ENCODE assay signal across 8 cellular contexts in genomic region chr5:173917788-173918786, GRCh38. TPM values are rescaled to one million over a fixed set of nuclear protein-coding genes. Genes with fewer than 3 reads are reported as not detected.
DNase-seq lines count a peak whose midpoint lies in the region; ATAC-seq and TF ChIP-seq lines count a peak whose summit lies in the region.

No MANE protein-coding gene starts in this region.

- 4 to 7% methylated on average over 19 of the region's 19 CpGs for WGBS in aorta, 2 donors

- TF ChIP-seq CTCF in DND-41 (IDR thresholded peaks at IDR 0.05; ENCODE audit: borderline replicate concordance, extremely low read depth, low read length, poor library complexity, severe bottlenecking) (no peak), Panc1 (IDR thresholded peaks at IDR 0.05) (no peak; the same call in 1 of the 2 replicates), parathyroid adenoma (IDR thresholded peaks at IDR 0.05) (no peak)

- POLR2A ChIA-PET in Panc1 (lab: Charles Lee), result no interaction called here

- H3K27ac ChIP-seq in DND-41 (ENCODE audit: low read length), result peak overlapping the region; percentile 84
- peak overlapping the region; percentile 99 for H3K27ac ChIP-seq in Panc1 (ENCODE audit: low read length)
- peak overlapping the region; percentile 73 for H3K27ac ChIP-seq in parathyroid adenoma
- peak overlapping the region in 1 of 2 donors; percentile 94 for H3K27ac ChIP-seq in aorta (ENCODE audit: low read depth in 1 of 2, low read length in 2 of 2)

- H4K20me1 ChIP-seq in DND-41 (ENCODE audit: insufficient read depth, low read length), result no peaks in the 10 kb centered on the region

- TSS peak; percentile 85 for BruUV-seq in Panc1 (replicated peaks; lab: Mats Ljungman, UMichigan)

- ATAC-seq in DND-41 (ENCODE audit: insufficient read depth, low read depth), result peak; percentile 97
- ATAC-seq in GM21447 (IDR thresholded peaks at IDR 0.05; ENCODE audit: unreplicated experiment), result peak; percentile 93
- ATAC-seq in Panc1, result peak; percentile 99
- ATAC-seq in aorta (ENCODE audit: low FRiP score), result peak; percentile 91

- in situ Hi-C loops in Panc1 (cut with HindIII; ENCODE audit: low pct_unique_long_range_greater_than_20kb, low sequenced_read_pairs), result no loop called here

- peaks cover 15% of the 10 kb centered on the region for H3K4me1 ChIP-seq in DND-41 (ENCODE audit: insufficient read depth, low read length)
- H3K4me1 ChIP-seq in Panc1 (ENCODE audit: control insufficient read depth, insufficient read depth, low read length), result peaks cover 14% of the 10 kb centered on the region; the same call in 1 of the 2 replicates
- peaks cover 38% of the 10 kb centered on the region for H3K4me1 ChIP-seq in parathyroid adenoma
- H3K4me1 ChIP-seq in aorta (ENCODE audit: control insufficient read depth in 1 of 2, insufficient read depth in 2 of 2, low read length in 2 of 2), result peaks cover 1 to 12% of the 10 kb centered on the region in 2 donors

- H3K4me2 ChIP-seq in DND-41 (ENCODE audit: insufficient read depth, low read length), result peak overlapping the region; percentile 82
- peak overlapping the region; percentile 26 for H3K4me2 ChIP-seq in parathyroid adenoma (ENCODE audit: low read length)

- no peaks in the 10 kb centered on the region for H3K27me3 ChIP-seq in DND-41 (ENCODE audit: insufficient read depth, low read length, poor library complexity)
- no peaks in the 10 kb centered on the region for H3K27me3 ChIP-seq in Panc1 (ENCODE audit: control insufficient read depth, insufficient read depth, low read length)
- H3K27me3 ChIP-seq in parathyroid adenoma (ENCODE audit: control insufficient read depth, insufficient read depth, low read length), result no peaks in the 10 kb centered on the region
- no peaks in the 10 kb centered on the region for H3K27me3 ChIP-seq in aorta (ENCODE audit: control insufficient read depth in 1 of 2, insufficient read depth in 2 of 2, low read length in 1 of 2)

- no peaks in the 10 kb centered on the region for H3K79me2 ChIP-seq in DND-41 (ENCODE audit: insufficient read depth, low read length)
- H3K79me2 ChIP-seq in parathyroid adenoma, result peaks cover 69% of the 10 kb centered on the region

- CTCF ChIA-PET in Panc1 (lab: Charles Lee), result interaction anchor here (0.5 kb wide), 1 partner anchor 226 kb away, joined by 3 read pairs; no protein-coding TSS in a partner anchor

- intact Hi-C loops in Panc1 (cut with micrococcal nuclease; ENCODE audit: unreplicated experiment), result no loop called here
- intact Hi-C loops in aorta (cut with DNase I), result no loop called here

- H3K9ac ChIP-seq in DND-41 (ENCODE audit: low read depth, low read length) (peak overlapping the region; percentile 57), parathyroid adenoma (no peak overlapping the region)

- H3K9me3 ChIP-seq in DND-41 (ENCODE audit: insufficient read depth, low read length, severe bottlenecking), result no peaks in the 10 kb centered on the region
- no peaks in the 10 kb centered on the region for H3K9me3 ChIP-seq in Panc1 (ENCODE audit: control insufficient read depth, insufficient read depth, low read depth, low read length)
- H3K9me3 ChIP-seq in parathyroid adenoma (ENCODE audit: control insufficient read depth, low read length), result no peaks in the 10 kb centered on the region
- no peaks in the 10 kb centered on the region for H3K9me3 ChIP-seq in aorta (ENCODE audit: control insufficient read depth, low read length)

- DNase-seq in DND-41 (peak; percentile 67), HT-29 (ENCODE audit: low spot score) (peak; percentile 96), Panc1 (ENCODE audit: low read depth, low spot score) (peak; percentile 91), globus pallidus (ENCODE audit: low spot score) (peak; percentile 84), aorta (peak; percentile 68 to 84)
- DNase-seq in activated effector memory CD4-positive, alpha-beta T cell treated with anti-CD3 and anti-CD28 coated beads, Interleukin-2, amount 50 U/mL, for 16 hours, result peak; percentile 81

- H3K36me3 ChIP-seq in DND-41 (ENCODE audit: insufficient read depth, low read length) (no peaks in the 10 kb centered on the region), Panc1 (ENCODE audit: control insufficient read depth, insufficient read depth, low read length) (no peaks in the 10 kb centered on the region), parathyroid adenoma (ENCODE audit: control insufficient read depth, insufficient read depth, low read length) (no peaks in the 10 kb centered on the region), aorta (ENCODE audit: control insufficient read depth in 1 of 2, insufficient read depth in 2 of 2, low read length in 1 of 2) (no peaks in the 10 kb centered on the region)

- peak overlapping the region; percentile 38 to 61; a peak in 3 of 4 replicates for H3K4me3 ChIP-seq in DND-41 (ENCODE audit: low read depth in 1 of 2, low read length in 2 of 2)
- H3K4me3 ChIP-seq in Panc1 (ENCODE audit: low read depth in 2 of 2, low read length in 2 of 2), result peak overlapping the region; percentile 58 to 85
- peak overlapping the region; percentile 25 for H3K4me3 ChIP-seq in parathyroid adenoma (ENCODE audit: low read depth, low read length)
- H3K4me3 ChIP-seq in aorta (ENCODE audit: low read length in 2 of 2), result peak overlapping the region; percentile 39 to 98

- peak overlapping the region; percentile 68 for H2AFZ ChIP-seq in DND-41 (ENCODE audit: low read depth, low read length)
- no peak overlapping the region for H2AFZ ChIP-seq in parathyroid adenoma

RNA-seq across cellular contexts. Expression of gene CPEB4, which starts 29.9 kb away (rescaled TPM):
- 7.0 and 7.2 TPM in 2 replicates for total RNA-seq in HT-29 (2014; rRNA removed; shearing (Covaris generic))
- total RNA-seq in Panc1 (2021; ENCODE audit: unreplicated experiment) (27.7 TPM), aorta (10 to 100 TPM; 50.4 to 80.1 TPM)
- 9.7 TPM for polyA plus RNA-seq in Panc1 (2012; ENCODE audit: insufficient read length)
- 10 to 100 TPM in 1 of 2 donors, 1 to 10 TPM in 1; 9.0 to 10.6 TPM for polyA plus RNA-seq in aorta
